Comparison of ENCODE assay signal across 29 cellular contexts in genomic region chr18:73826098-73826497, GRCh38.
"Had no signal": no experiment of that assay in that cellular context is flagged by ENCODE, and none has a peak within 500 bp of the region (broad histone marks: within the 10 kb centered on the region; RNA-seq: fewer than 3 reads in every experiment).

No MANE protein-coding gene starts in this region.

- H3K4me2 ChIP-seq: hepatocyte had no signal

- H3K27me3 ChIP-seq: adrenal gland, body of pancreas, cardiac muscle cell, colonic mucosa, esophagus squamous epithelium, gastroesophageal sphincter, hepatocyte had no signal

- H3K79me2 ChIP-seq: hepatocyte had no signal

- H2AFZ ChIP-seq: hepatocyte had no signal

- H3K4me1 ChIP-seq: adrenal gland, body of pancreas, colonic mucosa, esophagus squamous epithelium, gastroesophageal sphincter had no signal

- H3K9me3 ChIP-seq: adrenal gland, body of pancreas, colonic mucosa, esophagus squamous epithelium, gastroesophageal sphincter, heart right ventricle had no signal

- H3K27ac ChIP-seq: adrenal gland, body of pancreas, cardiac muscle cell, colonic mucosa, epithelial cell of prostate, esophagus squamous epithelium, gastroesophageal sphincter, heart right ventricle, hepatocyte had no signal

- ATAC-seq: activated T-cell treated with anti-CD3 and anti-CD28 coated beads, Interleukin-2, amount 50 U/mL, for 72 hours; body of pancreas; gastroesophageal sphincter; heart right ventricle had no signal

- DNase-seq: activated CD4-positive, alpha-beta memory T cell treated with anti-CD3 and anti-CD28 coated beads, Interleukin-2, amount 10 ng/mL, durations not matched to agents 7 days and 5 days; activated CD4-positive, alpha-beta T cell treated with anti-CD3 and anti-CD28 coated beads for 4 hours; activated CD4-positive, alpha-beta T cell treated with anti-CD3 and anti-CD28 coated beads, Interleukin-2, amount 10 ng/mL, durations not matched to agents 7 days and 5 days; activated CD4-positive, alpha-beta T cell treated with anti-CD3 and anti-CD28 coated beads, Interleukin-2, amount 50 U/mL, for 4 hours; activated CD4-positive, CD25-positive, alpha-beta regulatory T cell; activated CD4-positive, CD25-positive, alpha-beta regulatory T cell treated with anti-CD3 and anti-CD28 coated beads, Interleukin-2, amount 50 U/mL, for 72 hours; activated CD8-positive, alpha-beta memory T cell treated with anti-CD3 and anti-CD28 coated beads, Interleukin-2, amount 50 U/mL, for 48 hours; activated gamma-delta T cell; activated naive CD4-positive, alpha-beta T cell; activated naive CD4-positive, alpha-beta T cell treated with anti-CD3 and anti-CD28 coated beads, Interleukin-2, amount 50 U/mL, for 16 hours; activated T-cell treated with anti-CD3 and anti-CD28 coated beads for 4 hours; activated T-cell treated with anti-CD3 and anti-CD28 coated beads, Interleukin-2, amount 50 U/mL, for 24 hours; activated T-cell treated with anti-CD3 and anti-CD28 coated beads, Interleukin-2, amount 50 U/mL, for 72 hours; adrenal gland; amygdala; aorta; body of pancreas; central memory CD4-positive, alpha-beta T cell; cerebellar nuclear complex; colonic mucosa; effector CD8-positive, alpha-beta T cell; esophagus squamous epithelium; foreskin melanocyte; heart right ventricle; T-helper 2 cell had no signal

- H3K36me3 ChIP-seq: adrenal gland, cardiac muscle cell, colonic mucosa, esophagus squamous epithelium, gastroesophageal sphincter, heart right ventricle had no signal

- H3K4me3 ChIP-seq: adrenal gland, body of pancreas, cardiac muscle cell, colonic mucosa, esophagus squamous epithelium, gastroesophageal sphincter, heart right ventricle, hepatocyte had no signal
